In the genomic region with DNA sequence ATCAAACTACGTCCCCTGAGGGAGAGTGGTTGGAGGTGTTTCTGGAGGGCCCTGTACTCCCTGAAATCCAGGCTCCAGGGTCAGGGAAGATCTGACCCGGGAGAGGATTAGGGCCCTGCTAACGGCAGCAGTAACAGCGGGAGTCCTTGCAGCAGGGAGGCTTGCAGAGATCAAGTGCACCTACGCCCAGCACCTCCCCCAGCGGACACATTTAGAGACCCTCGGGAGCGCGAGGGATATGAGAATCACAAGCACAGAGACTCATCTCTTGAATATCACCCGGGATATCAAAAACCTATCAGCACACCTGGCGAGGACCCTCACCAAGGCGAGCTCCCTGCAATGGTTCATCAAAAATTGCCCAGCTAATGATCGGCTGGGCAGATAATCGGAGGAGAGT, we compare ENCODE assay signal across 23 cellular contexts.
"Had no signal": no experiment of that assay in that cellular context is flagged by ENCODE, and none has a peak within 500 bp of the region (broad histone marks: within the 10 kb centered on the region; RNA-seq: fewer than 3 reads in every experiment).

No MANE protein-coding gene starts in this region.

- H3K36me3 Mint-ChIP-seq: natural killer cell; stimulated activated naive B cell treated with anti-CD40 and anti-IgM and Interleukin-4, amounts not matched to agents 10 μg/mL and 1 μg/mL and 100 μg/mL, for 72 hours had no signal

- H3K27me3 Mint-ChIP-seq: effector memory CD8-positive, alpha-beta T cell; progenitor cell of endocrine pancreas; stimulated activated naive B cell treated with anti-CD40 and anti-IgM and Interleukin-4, amounts not matched to agents 10 μg/mL and 1 μg/mL and 100 μg/mL, for 72 hours; stimulated activated naive CD8-positive, alpha-beta T cell treated with anti-CD3 and anti-CD28 coated beads, Interleukin-15, Interleukin-2, amounts not matched to agents 100 ng/mL and 50 ng/mL, for 24 hours had no signal

- H3K36me3 ChIP-seq: neural progenitor cell, pancreas, right atrium auricular region, thoracic aorta, vagina had no signal

- ATAC-seq: effector memory CD8-positive, alpha-beta T cell; left colon; left ventricle myocardium superior; lower lobe of right lung; natural killer cell; pancreas; stimulated activated naive B cell treated with anti-CD40 and anti-IgM and Interleukin-4, amounts not matched to agents 10 μg/mL and 1 μg/mL and 100 μg/mL, for 72 hours had no signal

- H3K4me1 ChIP-seq: lower lobe of right lung, neural progenitor cell, pancreas, right atrium auricular region, tibial nerve, vagina had no signal

- H3K9me3 ChIP-seq: lower lobe of right lung, pancreas, right atrium auricular region, thoracic aorta, tibial nerve, vagina had no signal

- H3K27me3 ChIP-seq: neural progenitor cell, pancreas, right atrium auricular region, tibial nerve, vagina had no signal

- H3K4me1 Mint-ChIP-seq: stimulated activated naive B cell treated with anti-CD40 and anti-IgM and Interleukin-4, amounts not matched to agents 10 μg/mL and 1 μg/mL and 100 μg/mL, for 72 hours had no signal

- DNase-seq: cerebellar nuclear complex; cortex of kidney; effector memory CD8-positive, alpha-beta T cell; erythroblast; hypothalamus; immature natural killer cell; islet precursor cell; left colon; left ventricle myocardium superior; lower lobe of right lung; natural killer cell; stimulated activated CD4-positive, alpha-beta T cell treated with anti-CD3 and anti-CD28 coated beads, Interleukin-15, amount 100 ng/mL, for 24 hours; stimulated activated CD4-positive, alpha-beta T cell treated with anti-CD3 and anti-CD28 coated beads, Interleukin-2, amount 100 ng/mL, for 48 hours; stimulated activated naive B cell treated with anti-CD40 and anti-IgM and Interleukin-4, amounts not matched to agents 10 μg/mL and 1 μg/mL and 100 μg/mL, for 72 hours had no signal

- H3K4me3 ChIP-seq: lower lobe of right lung, neural progenitor cell, pancreas, right atrium auricular region, thoracic aorta, tibial nerve, vagina had no signal

- H3K27ac ChIP-seq: lower lobe of right lung, neural progenitor cell, pancreas, right atrium auricular region, skin epidermis, thoracic aorta, tibial nerve, vagina had no signal

- H3K9me3 Mint-ChIP-seq: effector memory CD8-positive, alpha-beta T cell; immature natural killer cell; natural killer cell; neural progenitor cell; stimulated activated naive CD8-positive, alpha-beta T cell treated with anti-CD3 and anti-CD28 coated beads, Interleukin-15, Interleukin-2, amounts not matched to agents 100 ng/mL and 50 ng/mL, for 24 hours had no signal

- H3K4me3 Mint-ChIP-seq: effector memory CD8-positive, alpha-beta T cell; immature natural killer cell; natural killer cell; neural progenitor cell; stimulated activated naive B cell treated with anti-CD40 and anti-IgM and Interleukin-4, amounts not matched to agents 10 μg/mL and 1 μg/mL and 100 μg/mL, for 72 hours; stimulated activated naive CD8-positive, alpha-beta T cell treated with anti-CD3 and anti-CD28 coated beads, Interleukin-15, Interleukin-2, amounts not matched to agents 100 ng/mL and 50 ng/mL, for 24 hours had no signal

- H3K27ac Mint-ChIP-seq: effector memory CD8-positive, alpha-beta T cell; immature natural killer cell; natural killer cell; neural progenitor cell; progenitor cell of endocrine pancreas; stimulated activated naive B cell treated with anti-CD40 and anti-IgM and Interleukin-4, amounts not matched to agents 10 μg/mL and 1 μg/mL and 100 μg/mL, for 72 hours; stimulated activated naive CD8-positive, alpha-beta T cell treated with anti-CD3 and anti-CD28 coated beads, Interleukin-15, Interleukin-2, amounts not matched to agents 100 ng/mL and 50 ng/mL, for 24 hours had no signal
